Comparison of ENCODE assay signal across 20 cellular contexts in genomic region chr3:2180661-2181060, GRCh38.
DNase-seq lines count a peak whose midpoint lies in the region; ATAC-seq, FAIRE-seq and TF ChIP-seq lines count a peak whose summit lies in the region.
"Had no signal": no experiment of that assay in that cellular context is flagged by ENCODE, and none has a peak within 500 bp of the region (broad histone marks: within the 10 kb centered on the region; RNA-seq: fewer than 3 reads in every experiment).

No MANE protein-coding gene starts in this region.

- DNase-seq in HEK293T (ENCODE audit: extremely low spot score) (no peak), retina (peak; percentile 37), GM12891 (ENCODE audit: insufficient read length, low spot score) (no peak), cortex of kidney (lab: John Stamatoyannopoulos, UW) (no peak)
- DNase-seq: Caco-2; CD4-positive, CD25-positive, alpha-beta regulatory T cell; CD8-positive, alpha-beta T cell; DMS153; DND-41; GM23248; H7; HCEC 1CT had no signal

- H3K27ac ChIP-seq in VCaP = peak overlapping the region; percentile 16; the same call in 1 of the 2 replicates
- H3K27ac ChIP-seq: BLaER1, C4-2B, GM23248 had no signal

- no peak for ATAC-seq in GM19452 (IDR thresholded peaks at IDR 0.05; ENCODE audit: unreplicated experiment)
- ATAC-seq: CD8-positive, alpha-beta T cell had no signal

- POLR2A ChIA-PET in HEK293T (lab: Yijun Ruan, JAX) = no interaction called here

- FAIRE-seq in islet of Langerhans (lab: Jason Lieb, UNC) (peak; percentile 27), GM12891 (lab: Jason Lieb, UNC) (no peak)
- FAIRE-seq: G401.6, GM18507, H1 had no signal

- CTCF ChIA-PET in HEK293T (lab: Yijun Ruan, JAX) = no interaction called here

- no peak for TF ChIP-seq POLR2A in GM12891 (IDR thresholded peaks at IDR 0.05; ENCODE audit: low read depth, low read length)

- TF ChIP-seq CTCF in VCaP (conservative IDR thresholded peaks at IDR 0.05) = no peak

TF ChIP-seq in HEK293T, 16 proteins besides CTCF, POLR2A, EP300 and RAD21:
- TF ChIP-seq CTBP1 (IDR thresholded peaks at IDR 0.05; ENCODE audit: borderline replicate concordance) = no peak
- no peak for TF ChIP-seq FOXA1 (IDR thresholded peaks at IDR 0.05)
- TF ChIP-seq NFRKB (IDR thresholded peaks at IDR 0.05) = no peak
- no peak for TF ChIP-seq FOXM1 (IDR thresholded peaks at IDR 0.05; ENCODE audit: borderline replicate concordance)
- peak; percentile 33; the same call in 1 of the 2 replicates for TF ChIP-seq PKNOX1 (IDR thresholded peaks at IDR 0.05)

TF ChIP-seq in GM12891, 5 proteins besides CTCF, POLR2A, EP300 and RAD21:
- no peak for TF ChIP-seq POLR2AphosphoS5 (IDR thresholded peaks at IDR 0.05; ENCODE audit: low read depth, low read length)
- TF ChIP-seq SPI1 (IDR thresholded peaks at IDR 0.05; ENCODE audit: low read depth, low read length) = no peak
- no peak for TF ChIP-seq TAF1 (IDR thresholded peaks at IDR 0.05; ENCODE audit: low read depth, low read length)
- TF ChIP-seq POU2F2 (IDR thresholded peaks at IDR 0.05; ENCODE audit: low read depth, low read length) = no peak
- TF ChIP-seq PAX5 (IDR thresholded peaks at IDR 0.05; ENCODE audit: insufficient read depth, low read length, severe bottlenecking) = no peak
